ENCODE assay signal across 1 cellular context in genomic region chr14:99576761-99577705, GRCh38.
TF ChIP-seq lines count a peak whose summit lies in the region.

No MANE protein-coding gene starts in this region.

TF ChIP-seq in WTC11, 78 proteins besides CTCF, POLR2A, EP300 and RAD21 (continued from another document):
- TF ChIP-seq FOXP4 (CRISPR knock-in tag; IDR thresholded peaks at IDR 0.05) (no peak), SOX15 (CRISPR knock-in tag; IDR thresholded peaks at IDR 0.05) (no peak), NR1H2 (CRISPR knock-in tag; IDR thresholded peaks at IDR 0.05) (no peak), OVOL2 (CRISPR knock-in tag; IDR thresholded peaks at IDR 0.05; ENCODE audit: borderline replicate concordance) (no peak)
